ENCODE assay signal across 8 cellular contexts in genomic region chr2:196336715-196337617, GRCh38.
DNase-seq lines count a peak whose midpoint lies in the region; ATAC-seq and TF ChIP-seq lines count a peak whose summit lies in the region.

No MANE protein-coding gene starts in this region.

- H3K4me2 ChIP-seq in neuronal stem cell (ENCODE audit: insufficient read depth, low read length, poor library complexity, severe bottlenecking): no peak overlapping the region

- H3K36me3 ChIP-seq in neuronal stem cell (replicated peaks in 1 of 2; ENCODE audit: control insufficient read depth in 2 of 2, insufficient read depth in 2 of 2, low read length in 2 of 2): no peaks in the 10 kb centered on the region

- no peaks in the 10 kb centered on the region for H3K9me3 Mint-ChIP-seq in endothelial cell (ENCODE audit: unreplicated experiment)

- no peak overlapping the region for H3K18ac ChIP-seq in neuronal stem cell (ENCODE audit: low read length)

- no peak overlapping the region for H2AK5ac ChIP-seq in neuronal stem cell (ENCODE audit: low read depth, low read length)

- no peak overlapping the region for H3K4ac ChIP-seq in neuronal stem cell (ENCODE audit: low read length)

- H3K27me3 ChIP-seq in neuronal stem cell (ENCODE audit: control insufficient read depth in 3 of 3, insufficient read depth in 3 of 3, low read depth in 1 of 3, low read length in 3 of 3): no peaks in the 10 kb centered on the region

- no peak for ATAC-seq in GM21526 (IDR thresholded peaks at IDR 0.05; ENCODE audit: low FRiP score, unreplicated experiment)

- H3K4me1 Mint-ChIP-seq in endothelial cell (ENCODE audit: unreplicated experiment): peaks cover 2% of the 10 kb centered on the region

- no peak overlapping the region for H2BK5ac ChIP-seq in neuronal stem cell (ENCODE audit: low read length)

- DNase-seq in NOMO-1 treated with DMSO at 0.1 percent for 48 hours (lab: John Stamatoyannopoulos, UW; ENCODE audit: unreplicated experiment): peak; percentile 37
- DNase-seq in NOMO-1 treated with dmso at 0.1 percent for 144 hours (lab: John Stamatoyannopoulos, UW; ENCODE audit: unreplicated experiment): no peak
- DNase-seq in HuH-7 (ENCODE audit: low spot score): peak; percentile 41
- peak; percentile 16 for DNase-seq in UCSD-AML1 (lab: John Stamatoyannopoulos, UW; ENCODE audit: unreplicated experiment)
- no peak for DNase-seq in endothelial cell (ENCODE audit: low spot score)
- peak; percentile 9 for DNase-seq in neuronal stem cell (ENCODE audit: low spot score)
- DNase-seq in caudate nucleus (lab: John Stamatoyannopoulos, UW): no peak

- no peak overlapping the region for H3K4me3 ChIP-seq in neuronal stem cell (ENCODE audit: low read length in 2 of 2)

- H3K4me3 Mint-ChIP-seq in endothelial cell (ENCODE audit: unreplicated experiment): no peak overlapping the region

- no peak overlapping the region for H3K14ac ChIP-seq in neuronal stem cell (ENCODE audit: low read length)

- WGBS in neuronal stem cell (ENCODE audit: extremely low coverage in 2 of 2, insufficient read length in 2 of 2, insufficient replicate concordance in 1 of 2), 2 donors: 100% methylated on average over 1 of the region's 6 CpGs; no CpG with 5 or more reads in 1 of the 2 donors

- H2BK12ac ChIP-seq in neuronal stem cell (ENCODE audit: low read length): no peak overlapping the region

- H3K27ac ChIP-seq in neuronal stem cell (replicated peaks; ENCODE audit: low read length) (no peak overlapping the region), caudate nucleus (ENCODE audit: low read depth, low read length) (no peak overlapping the region)

- peak; percentile 70 for TF ChIP-seq CTCF in endothelial cell (IDR thresholded peaks at IDR 0.05; ENCODE audit: unreplicated experiment)

- H3K27me3 Mint-ChIP-seq in endothelial cell (ENCODE audit: unreplicated experiment): no peaks in the 10 kb centered on the region

- no peak overlapping the region for H4K91ac ChIP-seq in neuronal stem cell (ENCODE audit: low read depth, low read length, poor library complexity)

- H2AFZ ChIP-seq in neuronal stem cell (ENCODE audit: low read length): no peak overlapping the region

- no peaks in the 10 kb centered on the region for H3K9me3 ChIP-seq in neuronal stem cell (replicated peaks in 1 of 2; ENCODE audit: control insufficient read depth in 2 of 2, insufficient read depth in 1 of 2, low read depth in 1 of 2, low read length in 2 of 2)

- H3K36me3 Mint-ChIP-seq in endothelial cell (ENCODE audit: low read depth, unreplicated experiment): peaks cover 4% of the 10 kb centered on the region

- no peak overlapping the region for H4K8ac ChIP-seq in neuronal stem cell (ENCODE audit: low read depth, low read length)

- no peak overlapping the region for H3K9ac ChIP-seq in neuronal stem cell (ENCODE audit: low read depth, low read length, poor library complexity)

- no peaks in the 10 kb centered on the region for H3K79me1 ChIP-seq in neuronal stem cell (ENCODE audit: low read depth, low read length)

- H3K4me1 ChIP-seq in neuronal stem cell (ENCODE audit: control insufficient read depth in 2 of 2, insufficient read depth in 1 of 2, low read depth in 1 of 2, low read length in 2 of 2): no peaks in the 10 kb centered on the region

- no peak overlapping the region for H2BK15ac ChIP-seq in neuronal stem cell (ENCODE audit: low read length)

- no peak overlapping the region for H3K23ac ChIP-seq in neuronal stem cell (ENCODE audit: low read depth, low read length, poor library complexity)

- H3K27ac Mint-ChIP-seq in endothelial cell (ENCODE audit: unreplicated experiment): no peak overlapping the region

- H2BK120ac ChIP-seq in neuronal stem cell (ENCODE audit: low read depth, low read length): no peak overlapping the region

Comparison
In these comparisons a context has a peak if more than half of its experiments do, and no peak if none do; other contexts are left out.
1. DNase-seq: peak in NOMO-1 treated with DMSO at 0.1 percent for 48 hours (single experiment), HuH-7 (single experiment), UCSD-AML1 (single experiment) and neuronal stem cell (single experiment); none in NOMO-1 treated with dmso at 0.1 percent for 144 hours (single experiment), endothelial cell (single experiment) and caudate nucleus (0 of 61).